In the genomic region with DNA sequence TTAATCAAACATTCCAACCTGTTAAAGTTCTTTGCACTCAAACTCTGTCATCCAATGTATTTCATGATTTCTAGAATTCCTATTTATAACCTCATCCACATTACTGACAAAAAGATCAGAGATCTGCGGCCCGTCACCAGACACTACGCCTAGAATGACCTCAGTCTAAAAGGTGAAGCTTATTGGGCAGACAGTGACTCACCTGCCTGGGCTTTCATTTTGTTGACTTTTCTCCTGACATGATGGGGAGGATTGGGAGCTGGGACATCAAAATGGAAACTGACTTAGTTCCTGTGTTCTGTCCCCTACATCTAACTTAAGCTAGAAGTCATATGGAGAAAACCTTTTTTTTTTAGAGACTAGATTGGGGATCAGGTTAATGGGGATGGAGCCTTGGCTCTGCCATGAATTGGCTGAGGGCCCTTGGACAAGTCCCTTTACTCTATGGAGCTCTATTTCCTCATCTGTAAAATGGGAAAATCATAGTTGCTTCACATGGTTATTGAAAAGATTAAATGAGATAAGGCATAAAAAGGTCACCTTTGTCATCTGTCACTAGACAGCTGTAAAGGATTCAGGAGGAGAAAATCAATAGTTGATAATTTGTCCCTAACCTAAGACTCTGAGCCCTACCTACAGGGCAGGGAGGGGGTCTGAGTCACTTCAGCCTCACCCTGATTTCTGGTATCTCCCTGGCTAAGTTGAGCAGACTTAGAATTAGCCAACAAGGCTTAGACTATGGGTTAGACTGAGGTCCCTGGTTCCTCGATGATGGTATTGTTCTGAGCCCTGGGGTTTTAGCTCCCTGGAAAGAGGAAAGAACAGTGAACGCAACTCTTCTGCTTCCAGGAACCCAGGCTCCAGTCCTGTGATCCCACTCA, we compare ENCODE assay signal across 25 cellular contexts.
DNase-seq lines count a peak whose midpoint lies in the region; ATAC-seq, FAIRE-seq and TF ChIP-seq lines count a peak whose summit lies in the region.
"Had no signal": no experiment of that assay in that cellular context is flagged by ENCODE, and none has a peak within 500 bp of the region (broad histone marks: within the 10 kb centered on the region; RNA-seq: fewer than 3 reads in every experiment).

No MANE protein-coding gene starts in this region.

- no CpG with 5 or more reads among the region's 5 CpGs for WGBS in IMR-90 (ENCODE audit: extremely low coverage in 2 of 2, insufficient read length in 1 of 2), 2 experiments
- 11% methylated on average over 5 of the region's 5 CpGs for WGBS in K562 (ENCODE audit: insufficient coverage, low coverage, missing lambda C conversion rate)

- no peak for FAIRE-seq in K562 (lab: Jason Lieb, UNC)

- peak overlapping the region; percentile 22; the same call in 1 of the 2 replicates for H2AK5ac ChIP-seq in IMR-90 (ENCODE audit: low read depth, low read length)

- dilution Hi-C loops in IMR-90 (cut with HindIII; ENCODE audit: low sequenced_read_pairs, unreplicated experiment): no loop called here

- H3K56ac ChIP-seq in IMR-90 (ENCODE audit: extremely low read depth, insufficient read depth, low read length): no peak overlapping the region

- H3K79me1 ChIP-seq in IMR-90 (ENCODE audit: low read depth in 1 of 2, low read length in 2 of 2): peaks cover 5 to 17% of the 10 kb centered on the region in 2 experiments; a peak in 3 of 4 replicates

- no peak overlapping the region for H3K4me2 ChIP-seq in IMR-90 (ENCODE audit: low read depth, low read length)
- H3K4me2 ChIP-seq in K562 (ENCODE audit: insufficient read depth, low read length): no peak overlapping the region

- H2BK120ac ChIP-seq in IMR-90 (ENCODE audit: low read depth, low read length): peak overlapping the region; percentile 68

- no peaks in the 10 kb centered on the region for H3K79me2 ChIP-seq in K562 (ENCODE audit: control insufficient read depth, insufficient read depth, low read length)

- no peaks in the 10 kb centered on the region for H3K27me3 ChIP-seq in IMR-90 (ENCODE audit: control insufficient read depth, insufficient read depth, low read length)
- H3K27me3 ChIP-seq in K562 (ENCODE audit: control insufficient read depth in 2 of 2, insufficient read depth in 2 of 2, low read length in 2 of 2): peaks cover 0 to 6% of the 10 kb centered on the region in 2 experiments; a peak in 1 of 5 replicates
- H3K27me3 ChIP-seq in left lung: peaks cover 0 to 10% of the 10 kb centered on the region in 2 donors
- no peaks in the 10 kb centered on the region for H3K27me3 ChIP-seq in MG63
- H3K27me3 ChIP-seq: ascending aorta, foreskin keratinocyte, SJSA1 had no signal

- H2BK5ac ChIP-seq in IMR-90 (ENCODE audit: low read depth, low read length, poor library complexity, severe bottlenecking): peak overlapping the region; percentile 46

- H3K9me1 ChIP-seq in IMR-90 (ENCODE audit: insufficient read depth, low read length) (peaks cover 20% of the 10 kb centered on the region), K562 (ENCODE audit: control insufficient read depth, insufficient read depth, low read length) (no peaks in the 10 kb centered on the region)

- no peaks in the 10 kb centered on the region; the same call in 1 of the 2 replicates for H3K36me3 ChIP-seq in IMR-90 (ENCODE audit: control insufficient read depth, insufficient read depth, low read length)
- no peaks in the 10 kb centered on the region for H3K36me3 ChIP-seq in K562 (ENCODE audit: control insufficient read depth, insufficient read depth, low read length)
- no peaks in the 10 kb centered on the region for H3K36me3 ChIP-seq in left lung
- no peaks in the 10 kb centered on the region for H3K36me3 ChIP-seq in MG63
- H3K36me3 ChIP-seq: ascending aorta, SJSA1, spleen, suprapubic skin had no signal

- H3K9me3 ChIP-seq in IMR-90 (ENCODE audit: control insufficient read depth, insufficient read depth, low read length) (no peaks in the 10 kb centered on the region), K562 (replicated peaks; ENCODE audit: control insufficient read depth, insufficient read depth, low read depth, low read length) (no peaks in the 10 kb centered on the region), left lung (no peaks in the 10 kb centered on the region), MG63 (no peaks in the 10 kb centered on the region)
- H3K9me3 ChIP-seq: ascending aorta, SJSA1, spleen, suprapubic skin had no signal

- CTCF ChIA-PET in IMR-90 (lab: Yijun Ruan, JAX): interaction anchor here (1.7 kb wide), 1 partner anchor 295 kb away, joined by 4 read pairs; no protein-coding TSS in a partner anchor
- CTCF ChIA-PET in K562 (lab: Yijun Ruan, JAX; ENCODE audit: low intra/inter-chr PET ratio): no interaction called here

- peak overlapping the region; percentile 39; the same call in 2 of the 3 replicates for H2BK15ac ChIP-seq in IMR-90 (ENCODE audit: low read depth, low read length)

- no peak for TF ChIP-seq RAD21 in IMR-90 (IDR thresholded peaks at IDR 0.05; ENCODE audit: low read length)
- TF ChIP-seq RAD21 in K562 (CRISPR knock-in tag; conservative IDR thresholded peaks at IDR 0.05 in 1 of 2, IDR thresholded peaks at IDR 0.05 in 1 of 2): no peak

- peak overlapping the region; percentile 70 for H3K4ac ChIP-seq in IMR-90 (ENCODE audit: low read depth, low read length)

- H4K91ac ChIP-seq in IMR-90 (ENCODE audit: insufficient read depth, low read depth, low read length): peak overlapping the region; percentile 33; the same call in 1 of the 2 replicates

- intact Hi-C loops in IMR-90 (cut with micrococcal nuclease): no loop called here
- intact Hi-C loops in K562 (cut with micrococcal nuclease): no loop called here
- intact Hi-C loops in left lung (cut with DNase I): no loop called here

- TF ChIP-seq EP300 in K562 (IDR thresholded peaks at IDR 0.05; ENCODE audit: low read length): no peak

- peak overlapping the region in 1 of 2 experiments; percentile 50; a peak in 1 of 4 replicates for H4K8ac ChIP-seq in IMR-90 (ENCODE audit: low read depth in 2 of 2, low read length in 2 of 2)

- no peak overlapping the region for H3K4me3 ChIP-seq in IMR-90 (ENCODE audit: insufficient read depth, low read depth, low read length)
- no peak overlapping the region for H3K4me3 ChIP-seq in K562
- no peak overlapping the region for H3K4me3 ChIP-seq in left lung
- no peak overlapping the region for H3K4me3 ChIP-seq in MG63
- H3K4me3 ChIP-seq: ascending aorta, SJSA1, spleen, suprapubic skin had no signal

- H3K23ac ChIP-seq in IMR-90 (ENCODE audit: low read depth, low read length): peak overlapping the region; percentile 73; the same call in 1 of the 2 replicates

- DNase-seq in DMS53 (lab: John Stamatoyannopoulos, UW) (peak; percentile 85), IMR-90 (peak; percentile 41), K562 (ENCODE audit: extremely low read depth in 1 of 4, low spot score in 3 of 4) (no peak), left lung (no peak), GM19238 (ENCODE audit: insufficient read length, low spot score) (no peak), MG63 (no peak), NCI-H187 treated with DMSO at 0.1 percent for 48 hours (lab: John Stamatoyannopoulos, UW) (no peak)
- no peak for DNase-seq in stimulated activated CD4-positive, alpha-beta T cell treated with anti-CD3 and anti-CD28 coated beads, Interleukin-4, amount 100 ng/mL, for 24 hours
- DNase-seq: ACHN; activated CD4-positive, CD25-positive, alpha-beta regulatory T cell treated with anti-CD3 and anti-CD28 coated beads, Interleukin-2, amount 50 U/mL, for 72 hours; activated CD8-positive, alpha-beta T cell treated with anti-CD3 and anti-CD28 coated beads for 36 hours; foreskin keratinocyte; immature natural killer cell; midbrain; naive thymus-derived CD8-positive, alpha-beta T cell; NCI-H1105 treated with DMSO at 0.1 percent for 48 hours; NCI-H2081 treated with DMSO at 0.1 percent for 48 hours; NCI-H446; occipital lobe; spleen; stimulated activated CD4-positive, alpha-beta T cell treated with anti-CD3 and anti-CD28 coated beads, Interleukin-4, amount 100 ng/mL, for 1 hour; stimulated activated naive B cell treated with anti-CD40 and anti-IgM and Interleukin-4, amounts not matched to agents 10 μg/mL and 1 μg/mL and 100 μg/mL, for 72 hours had no signal

- BruUV-seq in IMR-90 (replicated peaks; lab: Mats Ljungman, UMichigan) (no TSS peak), K562 (replicated peaks; lab: Mats Ljungman, UMichigan) (no TSS peak)

- no peak overlapping the region for H2AK9ac ChIP-seq in IMR-90 (replicated peaks; ENCODE audit: low read depth, low read length, poor library complexity)

- no peak overlapping the region for H4K5ac ChIP-seq in IMR-90 (ENCODE audit: low read depth, low read length)

- no peak for TF ChIP-seq POLR2A in IMR-90 (IDR thresholded peaks at IDR 0.05; ENCODE audit: low read depth, low read length)
- TF ChIP-seq POLR2A in K562 (conservative IDR thresholded peaks at IDR 0.05): no peak

- H3K27ac ChIP-seq in IMR-90 (ENCODE audit: insufficient read depth, low read length): no peak overlapping the region
- H3K27ac ChIP-seq in K562 (ENCODE audit: extremely low read depth, low read depth, low read length): no peak overlapping the region
- H3K27ac ChIP-seq in left lung: no peak overlapping the region
- H3K27ac ChIP-seq: ascending aorta, foreskin keratinocyte, SJSA1, spleen, suprapubic skin had no signal

- H2BK20ac ChIP-seq in IMR-90 (ENCODE audit: low read depth, low read length): peak overlapping the region; percentile 65; the same call in 1 of the 2 replicates

- TF ChIP-seq CTCF in IMR-90 (conservative IDR thresholded peaks at IDR 0.05; ENCODE audit: low read depth, low read length): no peak
- no peak for TF ChIP-seq CTCF in K562 (IDR thresholded peaks at IDR 0.05 in 2 of 3, conservative IDR thresholded peaks at IDR 0.05 in 1 of 3; ENCODE audit: insufficient read depth in 2 of 3, low read depth in 1 of 3, low read length in 3 of 3)
- no peak for TF ChIP-seq CTCF in left lung (IDR thresholded peaks at IDR 0.05)

- peak overlapping the region; percentile 16 for H3K14ac ChIP-seq in IMR-90 (replicated peaks; ENCODE audit: low read depth, low read length)

- peaks cover 9% of the 10 kb centered on the region for H3K4me1 ChIP-seq in IMR-90 (ENCODE audit: control insufficient read depth, insufficient read depth, low read length)
- H3K4me1 ChIP-seq in K562 (replicated peaks in 1 of 2; ENCODE audit: control insufficient read depth in 2 of 2, insufficient read depth in 2 of 2, low read length in 2 of 2): peaks cover 0 to 10% of the 10 kb centered on the region in 2 experiments; a peak in 3 of 5 replicates
- H3K4me1 ChIP-seq in left lung: no peaks in the 10 kb centered on the region
- H3K4me1 ChIP-seq: ascending aorta, foreskin keratinocyte, spleen, suprapubic skin had no signal

- H4K20me1 ChIP-seq in IMR-90 (ENCODE audit: insufficient read depth, low read length) (no peaks in the 10 kb centered on the region), K562 (replicated peaks; ENCODE audit: control insufficient read depth, insufficient read depth, low read length) (no peaks in the 10 kb centered on the region)

- H3K9ac ChIP-seq in IMR-90 (ENCODE audit: low read depth, low read length): no peak overlapping the region
- no peak overlapping the region for H3K9ac ChIP-seq in K562 (ENCODE audit: insufficient read depth in 1 of 2, low read depth in 2 of 2, low read length in 2 of 2)

- peak overlapping the region; percentile 33; the same call in 1 of the 2 replicates for H3K18ac ChIP-seq in IMR-90 (ENCODE audit: low read depth, low read length)

- POLR2A ChIA-PET in IMR-90 (lab: Charles Lee; ENCODE audit: unreplicated experiment): no interaction called here
- POLR2A ChIA-PET in K562 (lab: Yijun Ruan, JAX): interaction anchor here (0.8 to 1.2 kb wide), 3 partner anchors 15 to 72 kb away, joined by 3 to 5 read pairs (median 4); no protein-coding TSS in a partner anchor

- no peak for ATAC-seq in IMR-90 (ENCODE audit: low read depth)
- ATAC-seq in K562: peak; percentile 49
- peak; percentile 60 for ATAC-seq in left lung
- ATAC-seq: activated CD8-positive, alpha-beta T cell treated with anti-CD3 and anti-CD28 coated beads for 36 hours; foreskin keratinocyte; naive thymus-derived CD8-positive, alpha-beta T cell; stimulated activated naive B cell treated with anti-CD40 and anti-IgM and Interleukin-4, amounts not matched to agents 10 μg/mL and 1 μg/mL and 100 μg/mL, for 72 hours had no signal

- no peak overlapping the region for H2AFZ ChIP-seq in IMR-90 (replicated peaks; ENCODE audit: low read length, poor library complexity)
- H2AFZ ChIP-seq in K562 (ENCODE audit: low read depth, low read length): peak overlapping the region; percentile 10; the same call in 1 of the 2 replicates

- in situ Hi-C loops in IMR-90 (cut with MboI; ENCODE audit: low sequenced_read_pairs): no loop called here
- in situ Hi-C loops in K562 (cut with MboI): no loop called here

Comparison
In these comparisons a context has a peak if more than half of its experiments do, and no peak if none do; other contexts are left out.
1. DNase-seq: peak in DMS53 (single experiment) and IMR-90 (single experiment); none in K562 (0 of 4), left lung (0 of 2), GM19238 (single experiment), MG63 (single experiment), NCI-H187 treated with DMSO at 0.1 percent for 48 hours (single experiment) and stimulated activated CD4-positive, alpha-beta T cell treated with anti-CD3 and anti-CD28 coated beads, Interleukin-4, amount 100 ng/mL, for 24 hours (single experiment).